In genomic region chr2:221675509-221675908, GRCh38 we compare ENCODE assay signal across 19 cellular contexts.
DNase-seq lines count a peak whose midpoint lies in the region; ATAC-seq and TF ChIP-seq lines count a peak whose summit lies in the region.
"Had no signal": no experiment of that assay in that cellular context is flagged by ENCODE, and none has a peak within 500 bp of the region (broad histone marks: within the 10 kb centered on the region; RNA-seq: fewer than 3 reads in every experiment).

No MANE protein-coding gene starts in this region.

- intact Hi-C loops in left colon (cut with DNase I, micrococcal nuclease): no loop called here

- H3K4me3 ChIP-seq in osteoblast (ENCODE audit: insufficient read depth, low read length): no peak overlapping the region
- H3K4me3 ChIP-seq: GM12878, GM23248 had no signal

- peak; percentile 51 for ATAC-seq in left colon
- ATAC-seq in HG03521 (IDR thresholded peaks at IDR 0.05; ENCODE audit: unreplicated experiment): no peak
- no peak for ATAC-seq in HG03442 (IDR thresholded peaks at IDR 0.05; ENCODE audit: unreplicated experiment)
- ATAC-seq in GM21619 (IDR thresholded peaks at IDR 0.05; ENCODE audit: unreplicated experiment): no peak
- ATAC-seq: GM12878 had no signal

- no peak overlapping the region for H3K4me2 ChIP-seq in osteoblast (ENCODE audit: insufficient read depth, low read length)

- CTCF ChIA-PET in HEK293T (lab: Yijun Ruan, JAX): no interaction called here

- no peak overlapping the region for H2AFZ ChIP-seq in osteoblast (ENCODE audit: low read length)
- H2AFZ ChIP-seq: GM23248 had no signal

- no peaks in the 10 kb centered on the region for H3K4me1 ChIP-seq in osteoblast (ENCODE audit: insufficient read depth, low read length)
- H3K4me1 ChIP-seq: Caco-2 had no signal

- H4K20me1 ChIP-seq in osteoblast (ENCODE audit: insufficient read depth, low read length): no peaks in the 10 kb centered on the region

- TF ChIP-seq CTCF in osteoblast (IDR thresholded peaks at IDR 0.05; ENCODE audit: extremely low read depth, low read depth, low read length): no peak

- no peaks in the 10 kb centered on the region for H3K79me2 ChIP-seq in osteoblast (ENCODE audit: insufficient read depth, low read length)

- H3K36me3 ChIP-seq in osteoblast (ENCODE audit: insufficient read depth, low read length): no peaks in the 10 kb centered on the region

- POLR2A ChIA-PET in HEK293T (lab: Yijun Ruan, JAX): no interaction called here

- DNase-seq in EH (ENCODE audit: low read depth) (peak; percentile 2), HEK293T (ENCODE audit: extremely low spot score) (no peak), left colon (no peak), osteoblast (ENCODE audit: insufficient read length, low spot score, missing footprints) (peak; percentile 56), NCI-H748 (lab: John Stamatoyannopoulos, UW; ENCODE audit: unreplicated experiment) (no peak)
- DNase-seq: C1 segment of cervical spinal cord; Caco-2; CD4-positive, alpha-beta memory T cell; DMS153; DND-41; EL; GDM1; GM23248; H9 had no signal

- H3K9me3 ChIP-seq in osteoblast (ENCODE audit: low read depth, low read length): no peaks in the 10 kb centered on the region
- H3K9me3 ChIP-seq: Caco-2 had no signal

- H3K27ac ChIP-seq in osteoblast (ENCODE audit: low read depth, low read length): no peak overlapping the region
- H3K27ac ChIP-seq: 22Rv1, GM23248 had no signal

- H3K27me3 ChIP-seq in osteoblast (ENCODE audit: insufficient read depth, low read length): no peaks in the 10 kb centered on the region

TF ChIP-seq in HEK293T, 16 proteins besides CTCF, POLR2A, EP300 and RAD21:
- TF ChIP-seq PKNOX1 (IDR thresholded peaks at IDR 0.05) (peak; percentile 42), SUZ12 (IDR thresholded peaks at IDR 0.05) (no peak), HDGF (IDR thresholded peaks at IDR 0.05; ENCODE audit: borderline replicate concordance) (no peak)

Comparison
In these comparisons a context has a peak if more than half of its experiments do, and no peak if none do; other contexts are left out.
1. DNase-seq: peak in EH (single experiment) and osteoblast (single experiment); none in HEK293T (single experiment), left colon (0 of 2) and NCI-H748 (single experiment).